Comparison of ENCODE assay signal across 25 cellular contexts in genomic region chr14:32677381-32677780, GRCh38.
"Had no signal": no experiment of that assay in that cellular context is flagged by ENCODE, and none has a peak within 500 bp of the region (broad histone marks: within the 10 kb centered on the region; RNA-seq: fewer than 3 reads in every experiment).

No MANE protein-coding gene starts in this region.

- H3K9me3 ChIP-seq: body of pancreas, esophagus squamous epithelium had no signal

- H3K27me3 ChIP-seq: body of pancreas, esophagus squamous epithelium, gastroesophageal sphincter had no signal

- H3K27ac ChIP-seq: body of pancreas, epithelial cell of prostate, esophagus squamous epithelium, gastroesophageal sphincter, WERI-Rb-1 had no signal

- H3K4me1 ChIP-seq: body of pancreas, esophagus squamous epithelium had no signal

- H3K36me3 ChIP-seq: esophagus squamous epithelium, gastroesophageal sphincter, WERI-Rb-1 had no signal

- DNase-seq: activated B cell treated with CpG ODN at 0.5 μM for 24 hours; activated CD4-positive, alpha-beta T cell treated with anti-CD3 and anti-CD28 coated beads for 48 hours; activated CD4-positive, alpha-beta T cell treated with anti-CD3 and anti-CD28 coated beads, Interleukin-2, amount 50 U/mL, for 1 hour; activated CD4-positive, alpha-beta T cell treated with anti-CD3 and anti-CD28 coated beads, Interleukin-2, amount 50 U/mL, for 48 hours; activated CD8-positive, alpha-beta memory T cell treated with anti-CD3 and anti-CD28 coated beads for 24 hours; activated CD8-positive, alpha-beta T cell treated with anti-CD3 and anti-CD28 coated beads for 36 hours; activated effector memory CD4-positive, alpha-beta T cell treated with Interleukin-2 at 50 U/mL for 16 hours; activated gamma-delta T cell treated with Interleukin-2 at 50 U/mL for 16 hours; activated naive CD4-positive, alpha-beta T cell treated with anti-CD3 and anti-CD28 coated beads, Interleukin-2, amount 50 U/mL, for 16 hours; activated naive CD4-positive, alpha-beta T cell treated with Interleukin-2 at 50 U/mL for 16 hours; activated T-cell treated with anti-CD3 and anti-CD28 coated beads, Interleukin-2, amount 50 U/mL, for 4 hours; amniotic stem cell; aorta; body of pancreas; caudate nucleus; cortex of kidney; dermis blood vessel endothelial cell; effector CD4-positive, alpha-beta T cell; esophagus squamous epithelium; foreskin melanocyte; T-cell; T-helper 9 cell; WERI-Rb-1 had no signal

- H3K4me3 ChIP-seq: body of pancreas, esophagus squamous epithelium, gastroesophageal sphincter had no signal
